ENCODE assay signal across 28 cellular contexts in genomic region chr22:23292453-23293350, GRCh38.
"Had no signal": no experiment of that assay in that cellular context is flagged by ENCODE, and none has a peak within 500 bp of the region (broad histone marks: within the 10 kb centered on the region; RNA-seq: fewer than 3 reads in every experiment).

No MANE protein-coding gene starts in this region.

- H3K9me3 ChIP-seq: esophagus squamous epithelium, thoracic aorta, vagina had no signal

- H3K4me3 Mint-ChIP-seq: activated CD8-positive, alpha-beta T cell treated with anti-CD3 and anti-CD28 coated beads for 36 hours; activated naive CD4-positive, alpha-beta T cell treated with anti-CD3 and anti-CD28 coated beads, Interleukin-2, amount 50 U/mL, for 24 hours; activated naive CD8-positive, alpha-beta T cell treated with anti-CD3 and anti-CD28 coated beads, Interleukin-2, amount 50 U/mL, for 24 hours; activated T-cell treated with anti-CD3 and anti-CD28 coated beads, Interleukin-2, amount 50 U/mL, for 4 hours; activated T-helper 17 cell treated with anti-CD3 and anti-CD28 coated beads, Interleukin-2, amount 50 U/mL, for 72 hours; naive thymus-derived CD4-positive, alpha-beta T cell; stimulated activated naive CD8-positive, alpha-beta T cell treated with anti-CD3 and anti-CD28 coated beads, Interleukin-15, Interleukin-2, amounts not matched to agents 100 ng/mL and 50 ng/mL, for 24 hours; type B pancreatic cell; WTC11 had no signal

- H3K27me3 Mint-ChIP-seq: activated CD8-positive, alpha-beta T cell treated with anti-CD3 and anti-CD28 coated beads for 36 hours; activated naive CD4-positive, alpha-beta T cell treated with anti-CD3 and anti-CD28 coated beads, Interleukin-2, amount 50 U/mL, for 24 hours; activated naive CD8-positive, alpha-beta T cell treated with anti-CD3 and anti-CD28 coated beads, Interleukin-2, amount 50 U/mL, for 24 hours; activated T-helper 17 cell treated with anti-CD3 and anti-CD28 coated beads, Interleukin-2, amount 50 U/mL, for 72 hours; naive thymus-derived CD4-positive, alpha-beta T cell; stimulated activated naive CD8-positive, alpha-beta T cell treated with anti-CD3 and anti-CD28 coated beads, Interleukin-15, Interleukin-2, amounts not matched to agents 100 ng/mL and 50 ng/mL, for 24 hours; type B pancreatic cell had no signal

- ATAC-seq: activated CD8-positive, alpha-beta T cell treated with anti-CD3 and anti-CD28 coated beads for 36 hours; activated naive CD8-positive, alpha-beta T cell treated with anti-CD3 and anti-CD28 coated beads, Interleukin-2, amount 50 U/mL, for 24 hours; activated T-cell treated with anti-CD3 and anti-CD28 coated beads, Interleukin-2, amount 50 U/mL, for 4 hours; activated T-helper 17 cell treated with anti-CD3 and anti-CD28 coated beads, Interleukin-2, amount 50 U/mL, for 72 hours; left colon; naive thymus-derived CD4-positive, alpha-beta T cell; sciatic nerve; WTC11 had no signal

- H3K4me3 ChIP-seq: cardiac muscle cell, esophagus squamous epithelium, skin epidermis, thoracic aorta, vagina had no signal

- H3K9me3 Mint-ChIP-seq: activated CD8-positive, alpha-beta T cell treated with anti-CD3 and anti-CD28 coated beads for 36 hours; activated naive CD4-positive, alpha-beta T cell treated with anti-CD3 and anti-CD28 coated beads, Interleukin-2, amount 50 U/mL, for 24 hours; activated naive CD8-positive, alpha-beta T cell treated with anti-CD3 and anti-CD28 coated beads, Interleukin-2, amount 50 U/mL, for 24 hours; activated T-cell treated with anti-CD3 and anti-CD28 coated beads, Interleukin-2, amount 50 U/mL, for 4 hours; activated T-helper 17 cell treated with anti-CD3 and anti-CD28 coated beads, Interleukin-2, amount 50 U/mL, for 72 hours; stimulated activated naive CD8-positive, alpha-beta T cell treated with anti-CD3 and anti-CD28 coated beads, Interleukin-15, Interleukin-2, amounts not matched to agents 100 ng/mL and 50 ng/mL, for 24 hours; type B pancreatic cell; WTC11 had no signal

- DNase-seq: activated CD4-positive, alpha-beta T cell treated with anti-CD3 and anti-CD28 coated beads for 1 hour; activated CD4-positive, alpha-beta T cell treated with anti-CD3 and anti-CD28 coated beads, Interleukin-2, amount 50 U/mL, for 1 hour; activated CD8-positive, alpha-beta T cell treated with anti-CD3 and anti-CD28 coated beads for 36 hours; activated gamma-delta T cell treated with Interleukin-2 at 50 U/mL for 16 hours; activated naive CD8-positive, alpha-beta T cell treated with anti-CD3 and anti-CD28 coated beads, Interleukin-2, amount 50 U/mL, for 24 hours; activated T-cell treated with anti-CD3 and anti-CD28 coated beads, Interleukin-2, amount 50 U/mL, for 4 hours; effector CD8-positive, alpha-beta T cell; esophagus squamous epithelium; foreskin melanocyte; left colon; midbrain; stimulated activated CD4-positive, alpha-beta T cell treated with anti-CD3 and anti-CD28 coated beads, Interleukin-12 subunit alpha, Interleukin-12 subunit beta, amount 100 ng/mL, for 4 hours; stimulated activated CD4-positive, alpha-beta T cell treated with anti-CD3 and anti-CD28 coated beads, Interleukin-4, amount 100 ng/mL, for 1 hour; T-helper 2 cell had no signal

- H3K4me1 Mint-ChIP-seq: activated naive CD4-positive, alpha-beta T cell treated with anti-CD3 and anti-CD28 coated beads, Interleukin-2, amount 50 U/mL, for 24 hours; activated naive CD8-positive, alpha-beta T cell treated with anti-CD3 and anti-CD28 coated beads, Interleukin-2, amount 50 U/mL, for 24 hours; WTC11 had no signal

- H3K27ac ChIP-seq: cardiac muscle cell, epithelial cell of prostate, skin epidermis, thoracic aorta, vagina had no signal

- H3K27ac Mint-ChIP-seq: activated CD8-positive, alpha-beta T cell treated with anti-CD3 and anti-CD28 coated beads for 36 hours; activated naive CD4-positive, alpha-beta T cell treated with anti-CD3 and anti-CD28 coated beads, Interleukin-2, amount 50 U/mL, for 24 hours; activated naive CD8-positive, alpha-beta T cell treated with anti-CD3 and anti-CD28 coated beads, Interleukin-2, amount 50 U/mL, for 24 hours; activated T-helper 17 cell treated with anti-CD3 and anti-CD28 coated beads, Interleukin-2, amount 50 U/mL, for 72 hours; stimulated activated naive CD8-positive, alpha-beta T cell treated with anti-CD3 and anti-CD28 coated beads, Interleukin-15, Interleukin-2, amounts not matched to agents 100 ng/mL and 50 ng/mL, for 24 hours; WTC11 had no signal

- FAIRE-seq: endometrium, islet of Langerhans had no signal

- H3K27me3 ChIP-seq: cardiac muscle cell, esophagus squamous epithelium, vagina had no signal
